Comparison of ENCODE assay signal across 8 cellular contexts in the genomic region with DNA sequence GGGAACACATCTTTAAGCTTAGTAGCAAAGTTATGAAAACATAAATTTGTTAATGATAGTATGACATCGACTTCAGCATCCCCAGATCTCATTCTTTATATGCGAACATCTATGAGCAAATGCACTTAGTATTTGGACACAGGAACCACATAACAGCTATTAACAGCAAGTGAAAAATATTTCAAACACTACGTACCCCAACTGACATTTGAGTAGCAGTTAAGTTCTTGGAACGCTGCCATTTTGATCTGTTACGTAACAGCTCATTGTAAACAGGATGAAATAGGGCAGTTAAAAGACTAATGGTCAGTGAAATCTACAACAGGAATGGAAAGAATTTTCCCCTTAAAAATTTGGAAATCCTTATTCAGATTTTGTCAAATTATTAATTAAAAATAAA.
DNase-seq lines count a peak whose midpoint lies in the region; ATAC-seq, FAIRE-seq and TF ChIP-seq lines count a peak whose summit lies in the region.

No MANE protein-coding gene starts in this region.

- in situ Hi-C loops in HepG2 (cut with HindIII; ENCODE audit: extremely low pct_ligation_motif_present, low pct_unique_long_range_greater_than_20kb) = no loop called here

- ATAC-seq in HepG2 = no peak
- ATAC-seq in HG02588 (IDR thresholded peaks at IDR 0.05; ENCODE audit: unreplicated experiment) = no peak
- ATAC-seq in GM21367 (IDR thresholded peaks at IDR 0.05; ENCODE audit: unreplicated experiment) = no peak
- ATAC-seq in HG03135 (IDR thresholded peaks at IDR 0.05; ENCODE audit: unreplicated experiment) = no peak

- peaks cover 48% of the 10 kb centered on the region for H3K4me1 ChIP-seq in HepG2 (ENCODE audit: insufficient read depth, low read length)

- TF ChIP-seq EP300 in HepG2 (IDR thresholded peaks at IDR 0.05; ENCODE audit: low read depth in 2 of 2, low read length in 2 of 2) (peak in 1 of 2 experiments; percentile 37; a peak in 2 of 4 replicates), HepG2 (CRISPR knock-in tag; IDR thresholded peaks at IDR 0.05; ENCODE audit: borderline replicate concordance) (no peak)

- DNase-seq in AG10803 (ENCODE audit: low read depth) = peak; percentile 95
- peak; percentile 89 for DNase-seq in NAMALWA (ENCODE audit: low spot score)
- DNase-seq in astrocyte of the hippocampus (ENCODE audit: low read depth, low spot score) = peak; percentile 87
- DNase-seq in HepG2 (ENCODE audit: low spot score) = peak; percentile 66
- DNase-seq in islet precursor cell = no peak

- no peak overlapping the region for H2AFZ ChIP-seq in HepG2 (ENCODE audit: low read length)

- TF ChIP-seq RAD21 in HepG2 (CRISPR knock-in tag; IDR thresholded peaks at IDR 0.05) = no peak

- intact Hi-C loops in HepG2 (cut with micrococcal nuclease; ENCODE audit: unreplicated experiment) = no loop called here

- no peak overlapping the region for H3K27ac ChIP-seq in HepG2 (ENCODE audit: extremely low read length, insufficient read depth, low read length)

- no peaks in the 10 kb centered on the region for H3K9me3 ChIP-seq in HepG2 (ENCODE audit: low read length)

- WGBS in HepG2 (ENCODE audit: low lambda C conversion rate) = 25% methylated on average over 5 of the region's 5 CpGs

- FAIRE-seq in HepG2 (lab: Jason Lieb, UNC) = peak; percentile 34

- TF ChIP-seq POLR2A in HepG2 (IDR thresholded peaks at IDR 0.05; ENCODE audit: insufficient read depth in 1 of 2, low read depth in 2 of 2, low read length in 2 of 2) = no peak

- POLR2A ChIA-PET in HepG2 (lab: Yijun Ruan, JAX) = no interaction called here

- 0 out of 5 replicates have a peak, but pooled peaks cover 0 to 3% of the 10 kb centered on the region in 2 experiments for H3K27me3 ChIP-seq in HepG2 (ENCODE audit: control insufficient read depth in 1 of 2, insufficient read depth in 2 of 2, low read length in 2 of 2)

- no peak overlapping the region for H3K9ac ChIP-seq in HepG2 (ENCODE audit: insufficient read depth, low read depth, low read length)

- H3K4me2 ChIP-seq in HepG2 (ENCODE audit: low read depth, low read length) = peak overlapping the region; percentile 48; the same call in 1 of the 2 replicates

- CTCF ChIA-PET in HepG2 (lab: Yijun Ruan, JAX; ENCODE audit: low intra/inter-chr PET ratio, low total read pairs) = no interaction called here

- H3K36me3 ChIP-seq in HepG2 (replicated peaks in 1 of 2; ENCODE audit: control insufficient read depth in 1 of 2, insufficient read depth in 2 of 2, low read length in 2 of 2) = no peaks in the 10 kb centered on the region

- TF ChIP-seq CTCF in AG10803 (conservative IDR thresholded peaks at IDR 0.05; ENCODE audit: low read length) (no peak), HepG2 (CRISPR knock-in tag; IDR thresholded peaks at IDR 0.05) (no peak)

- no peaks in the 10 kb centered on the region for H4K20me1 ChIP-seq in HepG2 (ENCODE audit: insufficient read depth, low read length)

- BruUV-seq in HepG2 (replicated peaks; lab: Mats Ljungman, UMichigan) = no TSS peak

- H3K4me3 ChIP-seq in AG10803 (ENCODE audit: low read length) = no peak overlapping the region
- no peak overlapping the region for H3K4me3 ChIP-seq in HepG2 (replicated peaks in 1 of 3; ENCODE audit: insufficient read depth in 1 of 3, low read depth in 2 of 3, low read length in 3 of 3)

- H3K79me2 ChIP-seq in HepG2 (ENCODE audit: insufficient read depth, low read length) = no peaks in the 10 kb centered on the region

TF ChIP-seq in HepG2, 621 proteins besides CTCF, POLR2A, EP300 and RAD21 (continues in another document):
- TF ChIP-seq LCORL (IDR thresholded peaks at IDR 0.05) (no peak), LCORL (CRISPR knock-in tag; IDR thresholded peaks at IDR 0.05) (peak; percentile 38; the same call in 1 of the 2 replicates), MIER2 (CRISPR knock-in tag; IDR thresholded peaks at IDR 0.05) (no peak), ZNF703 (CRISPR knock-in tag; IDR thresholded peaks at IDR 0.05; ENCODE audit: borderline replicate concordance) (no peak), SOX6 (IDR thresholded peaks at IDR 0.05) (no peak), SOX6 (CRISPR knock-in tag; IDR thresholded peaks at IDR 0.05) (peak; percentile 18; the same call in 1 of the 2 replicates), ZMAT3 (CRISPR knock-in tag; conservative IDR thresholded peaks at IDR 0.05) (no peak), NFIC (IDR thresholded peaks at IDR 0.05; ENCODE audit: low read length) (peak; percentile 79), ZNF331 (CRISPR knock-in tag; IDR thresholded peaks at IDR 0.05) (0 out of 2 replicates have a peak, but pooled peaks have one; percentile 20), MEIS1 (CRISPR knock-in tag; IDR thresholded peaks at IDR 0.05; ENCODE audit: borderline replicate concordance) (no peak), ZIK1 (CRISPR knock-in tag; IDR thresholded peaks at IDR 0.05; ENCODE audit: borderline replicate concordance, low read depth) (no peak), ZNF274 (CRISPR knock-in tag; IDR thresholded peaks at IDR 0.05) (no peak), ZSCAN29 (CRISPR knock-in tag; conservative IDR thresholded peaks at IDR 0.05) (no peak)
- TF ChIP-seq, protein P1, sequence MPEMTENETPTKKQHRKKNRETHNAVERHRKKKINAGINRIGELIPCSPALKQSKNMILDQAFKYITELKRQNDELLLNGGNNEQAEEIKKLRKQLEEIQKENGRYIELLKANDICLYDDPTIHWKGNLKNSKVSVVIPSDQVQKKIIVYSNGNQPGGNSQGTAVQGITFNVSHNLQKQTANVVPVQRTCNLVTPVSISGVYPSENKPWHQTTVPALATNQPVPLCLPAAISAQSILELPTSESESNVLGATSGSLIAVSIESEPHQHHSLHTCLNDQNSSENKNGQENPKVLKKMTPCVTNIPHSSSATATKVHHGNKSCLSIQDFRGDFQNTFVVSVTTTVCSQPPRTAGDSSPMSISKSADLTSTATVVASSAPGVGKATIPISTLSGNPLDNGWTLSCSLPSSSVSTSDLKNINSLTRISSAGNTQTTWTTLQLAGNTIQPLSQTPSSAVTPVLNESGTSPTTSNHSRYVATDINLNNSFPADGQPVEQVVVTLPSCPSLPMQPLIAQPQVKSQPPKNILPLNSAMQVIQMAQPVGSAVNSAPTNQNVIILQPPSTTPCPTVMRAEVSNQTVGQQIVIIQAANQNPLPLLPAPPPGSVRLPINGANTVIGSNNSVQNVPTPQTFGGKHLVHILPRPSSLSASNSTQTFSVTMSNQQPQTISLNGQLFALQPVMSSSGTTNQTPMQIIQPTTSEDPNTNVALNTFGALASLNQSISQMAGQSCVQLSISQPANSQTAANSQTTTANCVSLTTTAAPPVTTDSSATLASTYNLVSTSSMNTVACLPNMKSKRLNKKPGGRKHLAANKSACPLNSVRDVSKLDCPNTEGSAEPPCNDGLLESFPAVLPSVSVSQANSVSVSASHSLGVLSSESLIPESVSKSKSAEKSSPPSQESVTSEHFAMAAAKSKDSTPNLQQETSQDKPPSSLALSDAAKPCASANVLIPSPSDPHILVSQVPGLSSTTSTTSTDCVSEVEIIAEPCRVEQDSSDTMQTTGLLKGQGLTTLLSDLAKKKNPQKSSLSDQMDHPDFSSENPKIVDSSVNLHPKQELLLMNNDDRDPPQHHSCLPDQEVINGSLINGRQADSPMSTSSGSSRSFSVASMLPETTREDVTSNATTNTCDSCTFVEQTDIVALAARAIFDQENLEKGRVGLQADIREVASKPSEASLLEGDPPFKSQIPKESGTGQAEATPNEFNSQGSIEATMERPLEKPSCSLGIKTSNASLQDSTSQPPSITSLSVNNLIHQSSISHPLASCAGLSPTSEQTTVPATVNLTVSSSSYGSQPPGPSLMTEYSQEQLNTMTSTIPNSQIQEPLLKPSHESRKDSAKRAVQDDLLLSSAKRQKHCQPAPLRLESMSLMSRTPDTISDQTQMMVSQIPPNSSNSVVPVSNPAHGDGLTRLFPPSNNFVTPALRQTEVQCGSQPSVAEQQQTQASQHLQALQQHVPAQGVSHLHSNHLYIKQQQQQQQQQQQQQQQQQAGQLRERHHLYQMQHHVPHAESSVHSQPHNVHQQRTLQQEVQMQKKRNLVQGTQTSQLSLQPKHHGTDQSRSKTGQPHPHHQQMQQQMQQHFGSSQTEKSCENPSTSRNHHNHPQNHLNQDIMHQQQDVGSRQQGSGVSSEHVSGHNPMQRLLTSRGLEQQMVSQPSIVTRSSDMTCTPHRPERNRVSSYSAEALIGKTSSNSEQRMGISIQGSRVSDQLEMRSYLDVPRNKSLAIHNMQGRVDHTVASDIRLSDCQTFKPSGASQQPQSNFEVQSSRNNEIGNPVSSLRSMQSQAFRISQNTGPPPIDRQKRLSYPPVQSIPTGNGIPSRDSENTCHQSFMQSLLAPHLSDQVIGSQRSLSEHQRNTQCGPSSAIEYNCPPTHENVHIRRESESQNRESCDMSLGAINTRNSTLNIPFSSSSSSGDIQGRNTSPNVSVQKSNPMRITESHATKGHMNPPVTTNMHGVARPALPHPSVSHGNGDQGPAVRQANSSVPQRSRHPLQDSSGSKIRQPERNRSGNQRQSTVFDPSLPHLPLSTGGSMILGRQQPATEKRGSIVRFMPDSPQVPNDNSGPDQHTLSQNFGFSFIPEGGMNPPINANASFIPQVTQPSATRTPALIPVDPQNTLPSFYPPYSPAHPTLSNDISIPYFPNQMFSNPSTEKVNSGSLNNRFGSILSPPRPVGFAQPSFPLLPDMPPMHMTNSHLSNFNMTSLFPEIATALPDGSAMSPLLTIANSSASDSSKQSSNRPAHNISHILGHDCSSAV (CRISPR knock-in tag; IDR thresholded peaks at IDR 0.05; ENCODE audit: borderline replicate concordance) = no peak
- TF ChIP-seq, protein P2, sequence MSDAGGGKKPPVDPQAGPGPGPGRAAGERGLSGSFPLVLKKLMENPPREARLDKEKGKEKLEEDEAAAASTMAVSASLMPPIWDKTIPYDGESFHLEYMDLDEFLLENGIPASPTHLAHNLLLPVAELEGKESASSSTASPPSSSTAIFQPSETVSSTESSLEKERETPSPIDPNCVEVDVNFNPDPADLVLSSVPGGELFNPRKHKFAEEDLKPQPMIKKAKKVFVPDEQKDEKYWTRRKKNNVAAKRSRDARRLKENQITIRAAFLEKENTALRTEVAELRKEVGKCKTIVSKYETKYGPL (CRISPR knock-in tag; IDR thresholded peaks at IDR 0.05) = no peak; the same call in 1 of the 2 replicates
- TF ChIP-seq, protein P3, sequence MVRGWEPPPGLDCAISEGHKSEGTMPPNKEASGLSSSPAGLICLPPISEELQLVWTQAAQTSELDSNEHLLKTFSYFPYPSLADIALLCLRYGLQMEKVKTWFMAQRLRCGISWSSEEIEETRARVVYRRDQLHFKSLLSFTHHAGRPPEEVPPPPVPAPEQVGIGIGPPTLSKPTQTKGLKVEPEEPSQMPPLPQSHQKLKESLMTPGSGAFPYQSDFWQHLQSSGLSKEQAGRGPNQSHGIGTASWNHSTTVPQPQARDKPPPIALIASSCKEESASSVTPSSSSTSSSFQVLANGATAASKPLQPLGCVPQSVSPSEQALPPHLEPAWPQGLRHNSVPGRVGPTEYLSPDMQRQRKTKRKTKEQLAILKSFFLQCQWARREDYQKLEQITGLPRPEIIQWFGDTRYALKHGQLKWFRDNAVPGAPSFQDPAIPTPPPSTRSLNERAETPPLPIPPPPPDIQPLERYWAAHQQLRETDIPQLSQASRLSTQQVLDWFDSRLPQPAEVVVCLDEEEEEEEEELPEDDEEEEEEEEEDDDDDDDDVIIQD (CRISPR knock-in tag; IDR thresholded peaks at IDR 0.05; ENCODE audit: low read depth) = no peak
